26 cellular contexts compared by ENCODE assay signal in the genomic region with DNA sequence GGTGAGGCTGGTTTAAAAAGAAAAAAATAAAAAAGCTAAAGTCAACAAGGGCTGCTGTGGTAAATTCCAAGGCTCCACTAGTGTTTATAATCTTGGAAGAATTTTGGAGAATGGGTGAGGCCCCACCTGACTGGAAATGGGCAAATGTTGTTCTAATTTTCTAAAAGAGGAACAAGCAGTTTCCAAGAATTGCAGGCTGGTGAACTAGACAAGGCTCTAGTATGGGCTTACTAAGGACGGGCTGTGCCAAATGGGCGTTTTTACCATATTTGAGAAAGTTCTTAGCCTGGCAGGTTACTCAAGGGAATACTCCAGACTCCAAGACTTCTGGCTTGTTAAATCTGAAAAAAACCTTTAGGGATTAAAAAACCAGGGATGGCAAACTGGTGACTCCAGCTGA.
A peak's percentile ranks its signal among the peaks of the same experiment; 100 is the strongest.
DNase-seq lines count a peak whose midpoint lies in the region; ATAC-seq, FAIRE-seq and TF ChIP-seq lines count a peak whose summit lies in the region.
"Had no signal": no experiment of that assay in that cellular context is flagged by ENCODE, and none has a peak within 500 bp of the region (broad histone marks: within the 10 kb centered on the region; RNA-seq: fewer than 3 reads in every experiment).

No MANE protein-coding gene starts in this region.

- intact Hi-C loops in heart right ventricle (cut with DNase I): no loop called here
- intact Hi-C loops in heart left ventricle (cut with DNase I): loop anchor here in 1 of 10 donors (10.0 kb wide), 1 partner anchor 64 kb away; a partner anchor contains a TSS
- intact Hi-C loops in prostate gland (cut with DNase I): no loop called here
- intact Hi-C loops in vagina (cut with DNase I): no loop called here
- intact Hi-C loops in dorsolateral prefrontal cortex (cut with DNase I): no loop called here

- ATAC-seq in heart right ventricle: no peak
- no peak for ATAC-seq in heart left ventricle
- ATAC-seq: A549; effector memory CD8-positive, alpha-beta T cell; left lobe of liver; pancreas had no signal

- WGBS in heart right ventricle, 2 donors: 70 to 76% methylated on average over 2 of the region's 2 CpGs
- 65 to 80% (median 72%) methylated on average over 2 of the region's 2 CpGs for WGBS in heart left ventricle, 4 donors
- 18% methylated on average over 2 of the region's 2 CpGs for WGBS in prostate gland

- no peak for FAIRE-seq in GM12892 (lab: Jason Lieb, UNC)
- FAIRE-seq: A549, GM19239, pancreas, small intestine had no signal

- DNase-seq in heart right ventricle: no peak
- DNase-seq in heart left ventricle: no peak
- peak; percentile 87 for DNase-seq in coronary artery (ENCODE audit: low spot score)
- DNase-seq in prostate gland (ENCODE audit: low spot score): peak; percentile 24
- no peak for DNase-seq in vagina (ENCODE audit: extremely low spot score in 2 of 2)
- no peak for DNase-seq in GM12892 (ENCODE audit: insufficient read length)
- no peak for DNase-seq in NCI-H446 (lab: John Stamatoyannopoulos, UW)
- no peak for DNase-seq in dorsolateral prefrontal cortex
- DNase-seq: activated CD4-positive, alpha-beta T cell treated with anti-CD3 and anti-CD28 coated beads, Interleukin-2, amount 50 U/mL, for 48 hours; activated naive CD8-positive, alpha-beta T cell treated with anti-CD3 and anti-CD28 coated beads for 36 hours; CD4-positive, alpha-beta memory T cell; DMS79; effector memory CD8-positive, alpha-beta T cell; NCI-H187; NCI-H446 treated with DMSO at 0.1 percent for 48 hours; NK-92 treated with Interleukin-12 subunit alpha and Interleukin-12 subunit beta, amount 100 ng/mL, for 24 hours; pancreas; RPMI8226; small intestine; stimulated activated CD4-positive, alpha-beta T cell treated with anti-CD3 and anti-CD28 coated beads, Interleukin-4, amount 100 ng/mL, for 4 hours; stimulated activated CD8-positive, alpha-beta memory T cell treated with anti-CD3 and anti-CD28 coated beads, Interleukin-4, amount 100 ng/mL, for 48 hours; transverse colon had no signal

- no peaks in the 10 kb centered on the region for H3K36me3 ChIP-seq in heart right ventricle
- H3K36me3 ChIP-seq in heart left ventricle: no peaks in the 10 kb centered on the region
- H3K36me3 ChIP-seq in prostate gland: no peaks in the 10 kb centered on the region
- no peaks in the 10 kb centered on the region for H3K36me3 ChIP-seq in vagina
- H3K36me3 ChIP-seq: pancreas, transverse colon had no signal

- H3K4me1 ChIP-seq in heart right ventricle (peaks cover 2 to 50% (median 35%) of the 10 kb centered on the region in 9 donors), heart left ventricle (peaks cover 5 to 49% (median 28%) of the 10 kb centered on the region in 12 donors), prostate gland (replicated peaks) (no peaks in the 10 kb centered on the region), vagina (peaks cover 46% of the 10 kb centered on the region)
- H3K4me1 ChIP-seq: pancreas had no signal

- H3K27ac ChIP-seq in heart right ventricle: peak overlapping the region in 7 of 10 donors; percentile 32 to 57 (median 46)
- H3K27ac ChIP-seq in heart left ventricle: peak overlapping the region in 6 of 12 donors; percentile 26 to 71 (median 46)
- H3K27ac ChIP-seq in coronary artery: peak overlapping the region; percentile 92 to 95
- peak overlapping the region; percentile 58 to 63 for H3K27ac ChIP-seq in prostate gland
- H3K27ac ChIP-seq in vagina: peak overlapping the region; percentile 78
- H3K27ac ChIP-seq in dorsolateral prefrontal cortex: peak overlapping the region in 19 of 59 donors; percentile 24 to 72 (median 39)
- H3K27ac ChIP-seq: A549, pancreas, VCaP had no signal

- TF ChIP-seq CTCF in heart right ventricle (IDR thresholded peaks at IDR 0.05) (no peak), heart left ventricle (IDR thresholded peaks at IDR 0.05) (no peak), coronary artery (IDR thresholded peaks at IDR 0.05) (no peak), prostate gland (IDR thresholded peaks at IDR 0.05) (no peak), vagina (IDR thresholded peaks at IDR 0.05) (no peak), dorsolateral prefrontal cortex (IDR thresholded peaks at IDR 0.05 in 54 of 56, conservative IDR thresholded peaks at IDR 0.05 in 2 of 56; ENCODE audit: low read depth in 1 of 56, partially characterized antibody in 56 of 56) (no peak)

- TF ChIP-seq POLR2A in heart left ventricle (IDR thresholded peaks at IDR 0.05) (no peak), prostate gland (IDR thresholded peaks at IDR 0.05) (no peak), vagina (IDR thresholded peaks at IDR 0.05) (no peak), GM12892 (IDR thresholded peaks at IDR 0.05; ENCODE audit: low read depth, low read length) (no peak)

- H3K9me3 ChIP-seq in heart right ventricle (peaks cover 0 to 26% (median 0%) of the 10 kb centered on the region in 11 donors), heart left ventricle (peaks cover 0 to 24% (median 0%) of the 10 kb centered on the region in 12 donors), prostate gland (no peaks in the 10 kb centered on the region), vagina (no peaks in the 10 kb centered on the region)
- H3K9me3 ChIP-seq: A549, pancreas, transverse colon had no signal

- no peaks in the 10 kb centered on the region for H3K27me3 ChIP-seq in heart right ventricle
- no peaks in the 10 kb centered on the region for H3K27me3 ChIP-seq in heart left ventricle
- no peaks in the 10 kb centered on the region for H3K27me3 ChIP-seq in prostate gland (replicated peaks; ENCODE audit: insufficient read depth)
- no peaks in the 10 kb centered on the region for H3K27me3 ChIP-seq in vagina
- no peaks in the 10 kb centered on the region for H3K27me3 ChIP-seq in dorsolateral prefrontal cortex
- H3K27me3 ChIP-seq: pancreas had no signal

- H3K4me3 ChIP-seq in heart right ventricle: no peak overlapping the region
- H3K4me3 ChIP-seq in heart left ventricle: no peak overlapping the region
- no peak overlapping the region for H3K4me3 ChIP-seq in coronary artery
- no peak overlapping the region for H3K4me3 ChIP-seq in prostate gland
- H3K4me3 ChIP-seq in vagina: no peak overlapping the region
- no peak overlapping the region for H3K4me3 ChIP-seq in dorsolateral prefrontal cortex
- H3K4me3 ChIP-seq: A549, pancreas, transverse colon had no signal

Comparison
In these comparisons a context has a peak if more than half of its experiments do, and no peak if none do; other contexts are left out.
1. DNase-seq: peak in coronary artery (single experiment) and prostate gland (single experiment); none in heart right ventricle (0 of 2), heart left ventricle (0 of 5), vagina (0 of 2), GM12892 (single experiment), NCI-H446 (0 of 2) and dorsolateral prefrontal cortex (0 of 10).